10 cellular contexts compared by ENCODE assay signal in the genomic region with DNA sequence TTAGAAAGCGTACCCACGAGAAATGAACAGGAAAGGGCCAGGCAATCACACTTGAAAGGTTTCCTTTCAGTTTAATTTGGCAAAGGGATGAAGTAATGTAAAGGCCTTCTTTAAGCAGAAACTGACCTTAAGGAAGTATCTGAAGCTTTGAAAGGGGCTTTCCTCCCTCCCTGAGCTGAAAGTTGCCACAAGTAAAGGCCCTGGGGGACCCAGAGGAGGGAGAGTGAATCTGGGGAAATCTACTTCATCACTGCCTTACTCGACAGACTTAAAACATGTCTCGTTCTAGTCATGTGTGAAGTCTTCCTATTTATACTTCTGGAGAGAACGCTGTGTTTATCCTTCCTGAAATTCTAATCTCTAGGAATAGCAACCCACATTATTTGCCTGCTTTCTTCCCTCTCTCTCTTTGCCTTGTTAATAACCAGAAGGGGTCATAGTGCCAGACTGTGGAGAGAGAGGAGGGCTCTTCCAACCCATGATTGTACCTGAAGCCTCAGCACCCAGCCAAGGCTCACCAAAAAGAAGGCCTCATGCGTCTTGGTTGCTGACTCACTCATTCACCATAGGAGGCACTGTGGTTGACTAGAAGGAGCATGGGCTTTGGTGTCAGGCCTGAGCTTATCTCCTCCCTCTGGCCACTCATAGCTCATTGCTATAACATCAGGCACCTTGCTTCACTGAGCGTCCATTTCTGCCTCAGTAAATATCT. TPM values are rescaled to one million over a fixed set of nuclear protein-coding genes. Genes with fewer than 3 reads are reported as not detected.
DNase-seq lines count a peak whose midpoint lies in the region; ATAC-seq and TF ChIP-seq lines count a peak whose summit lies in the region.
"Had no signal": no experiment of that assay in that cellular context is flagged by ENCODE, and none has a peak within 500 bp of the region (broad histone marks: within the 10 kb centered on the region; RNA-seq: fewer than 3 reads in every experiment).

No MANE protein-coding gene starts in this region.

- peak; percentile 36 for ATAC-seq in HG02623 (IDR thresholded peaks at IDR 0.05; ENCODE audit: unreplicated experiment)
- ATAC-seq in activated CD8-positive, alpha-beta T cell treated with anti-CD3 and anti-CD28 coated beads, Interleukin-2, amount 10 ng/mL, durations not matched to agents 7 days and 5 days = peak; percentile 27
- peak; percentile 66 for ATAC-seq in stimulated activated naive CD8-positive, alpha-beta T cell treated with anti-CD3 and anti-CD28 coated beads, Interleukin-15, Interleukin-2, amounts not matched to agents 100 U/mL and 50 U/mL, for 24 hours

- H3K9me3 Mint-ChIP-seq in activated T-cell treated with anti-CD3 and anti-CD28 coated beads, Interleukin-2, amount 50 U/mL, for 24 hours = no peaks in the 10 kb centered on the region
- no peaks in the 10 kb centered on the region for H3K9me3 Mint-ChIP-seq in activated CD8-positive, alpha-beta T cell treated with anti-CD3 and anti-CD28 coated beads, Interleukin-2, amount 10 ng/mL, durations not matched to agents 7 days and 5 days (ENCODE audit: insufficient read depth)
- H3K9me3 Mint-ChIP-seq in osteocyte (ENCODE audit: unreplicated experiment) = no peaks in the 10 kb centered on the region

- CTCF ChIA-PET in activated CD8-positive, alpha-beta T cell treated with anti-CD3 and anti-CD28 coated beads, Interleukin-2, amount 10 ng/mL, durations not matched to agents 7 days and 5 days (lab: Charles Lee) = interaction anchor here (1.1 to 1.5 kb wide), 3 partner anchors 9 to 42 kb away, joined by 3 to 4 read pairs (median 3); no protein-coding TSS in a partner anchor

- POLR2A ChIA-PET in activated CD8-positive, alpha-beta T cell treated with anti-CD3 and anti-CD28 coated beads, Interleukin-2, amount 10 ng/mL, durations not matched to agents 7 days and 5 days (lab: Charles Lee) = interaction anchor here (1.1 kb wide), 1 partner anchor 15 kb away, joined by 3 read pairs; no protein-coding TSS in a partner anchor

- peak overlapping the region; percentile 8 for H3K27ac Mint-ChIP-seq in activated T-cell treated with anti-CD3 and anti-CD28 coated beads, Interleukin-2, amount 50 U/mL, for 24 hours
- peak overlapping the region; percentile 5 for H3K27ac Mint-ChIP-seq in activated CD8-positive, alpha-beta T cell treated with anti-CD3 and anti-CD28 coated beads, Interleukin-2, amount 10 ng/mL, durations not matched to agents 7 days and 5 days
- H3K27ac Mint-ChIP-seq in osteocyte (ENCODE audit: unreplicated experiment) = no peak overlapping the region

- no peak overlapping the region for H3K4me3 Mint-ChIP-seq in activated T-cell treated with anti-CD3 and anti-CD28 coated beads, Interleukin-2, amount 50 U/mL, for 24 hours
- no peak overlapping the region for H3K4me3 Mint-ChIP-seq in activated CD8-positive, alpha-beta T cell treated with anti-CD3 and anti-CD28 coated beads, Interleukin-2, amount 10 ng/mL, durations not matched to agents 7 days and 5 days
- no peak overlapping the region for H3K4me3 Mint-ChIP-seq in osteocyte (ENCODE audit: unreplicated experiment)

- no peaks in the 10 kb centered on the region for H3K27me3 Mint-ChIP-seq in activated T-cell treated with anti-CD3 and anti-CD28 coated beads, Interleukin-2, amount 50 U/mL, for 24 hours
- H3K27me3 Mint-ChIP-seq in activated CD8-positive, alpha-beta T cell treated with anti-CD3 and anti-CD28 coated beads, Interleukin-2, amount 10 ng/mL, durations not matched to agents 7 days and 5 days (ENCODE audit: low read depth) = no peaks in the 10 kb centered on the region
- no peaks in the 10 kb centered on the region for H3K27me3 Mint-ChIP-seq in osteocyte (ENCODE audit: unreplicated experiment)

- no peak for TF ChIP-seq CTCF in osteocyte (IDR thresholded peaks at IDR 0.05)

- H3K36me3 Mint-ChIP-seq in activated T-cell treated with anti-CD3 and anti-CD28 coated beads, Interleukin-2, amount 50 U/mL, for 24 hours (ENCODE audit: low read depth) = peaks cover 46% of the 10 kb centered on the region
- no peaks in the 10 kb centered on the region for H3K36me3 Mint-ChIP-seq in activated CD8-positive, alpha-beta T cell treated with anti-CD3 and anti-CD28 coated beads, Interleukin-2, amount 10 ng/mL, durations not matched to agents 7 days and 5 days (ENCODE audit: low read depth)
- H3K36me3 Mint-ChIP-seq in osteocyte (ENCODE audit: unreplicated experiment) = peaks cover 17% of the 10 kb centered on the region

- DNase-seq in activated T-cell treated with anti-CD3 and anti-CD28 coated beads, Interleukin-2, amount 50 U/mL, for 24 hours = no peak
- DNase-seq in activated T-cell treated with anti-CD3 and anti-CD28 coated beads, Interleukin-2, amount 50 U/mL, for 48 hours = no peak
- no peak for DNase-seq in activated CD8-positive, alpha-beta T cell treated with anti-CD3 and anti-CD28 coated beads, Interleukin-2, amount 10 ng/mL, durations not matched to agents 7 days and 5 days
- DNase-seq in stimulated activated naive CD8-positive, alpha-beta T cell treated with anti-CD3 and anti-CD28 coated beads, Interleukin-15, Interleukin-2, amounts not matched to agents 100 U/mL and 50 U/mL, for 24 hours = no peak
- DNase-seq in osteocyte (ENCODE audit: extremely low spot score, unreplicated experiment) (no peak), UCSD-AML1 (lab: John Stamatoyannopoulos, UW; ENCODE audit: unreplicated experiment) (no peak), DMS79 treated with DMSO at 0.1 percent for 48 hours (lab: John Stamatoyannopoulos, UW) (no peak)
- DNase-seq: activated CD4-positive, alpha-beta T cell treated with anti-CD3 and anti-CD28 coated beads, Interleukin-2, amount 50 U/mL, for 1 hour; NCI-H226 had no signal

- peaks cover 5% of the 10 kb centered on the region for H3K4me1 Mint-ChIP-seq in activated T-cell treated with anti-CD3 and anti-CD28 coated beads, Interleukin-2, amount 50 U/mL, for 24 hours (ENCODE audit: low read depth)
- peaks cover 3% of the 10 kb centered on the region for H3K4me1 Mint-ChIP-seq in activated CD8-positive, alpha-beta T cell treated with anti-CD3 and anti-CD28 coated beads, Interleukin-2, amount 10 ng/mL, durations not matched to agents 7 days and 5 days (ENCODE audit: low read depth)
- H3K4me1 Mint-ChIP-seq in osteocyte (ENCODE audit: unreplicated experiment) = no peaks in the 10 kb centered on the region

RNA-seq across cellular contexts. Expression of a gene that starts 10.2 kb away (rescaled TPM):
- total RNA-seq in activated CD8-positive, alpha-beta T cell treated with anti-CD3 and anti-CD28 coated beads, Interleukin-2, amount 10 ng/mL, durations not matched to agents 7 days and 5 days = not detected
- total RNA-seq in osteocyte = not detected in 2 replicates

RNA-seq across cellular contexts. Expression of a gene that starts 19.4 kb away (rescaled TPM):
- total RNA-seq in activated CD8-positive, alpha-beta T cell treated with anti-CD3 and anti-CD28 coated beads, Interleukin-2, amount 10 ng/mL, durations not matched to agents 7 days and 5 days = 1 to 10 TPM; 2.8 to 3.6 TPM
- 27.5 and 27.6 TPM in 2 replicates for total RNA-seq in osteocyte

RNA-seq across cellular contexts. Expression of a gene that starts 33.9 kb away (rescaled TPM):
- total RNA-seq in activated CD8-positive, alpha-beta T cell treated with anti-CD3 and anti-CD28 coated beads, Interleukin-2, amount 10 ng/mL, durations not matched to agents 7 days and 5 days = 10 to 100 TPM; 17.9 to 18.8 TPM
- total RNA-seq in osteocyte = 18.6 and 23.2 TPM in 2 replicates

RNA-seq across cellular contexts. Expression of a gene that starts 38.5 kb away (rescaled TPM):
- 10 to 100 TPM; 62.4 to 72.2 TPM for total RNA-seq in activated CD8-positive, alpha-beta T cell treated with anti-CD3 and anti-CD28 coated beads, Interleukin-2, amount 10 ng/mL, durations not matched to agents 7 days and 5 days
- total RNA-seq in osteocyte = 51.6 and 53.1 TPM in 2 replicates
